In genomic region chr3:126927405-126927750, GRCh38 we compare ENCODE assay signal across 15 cellular contexts. TPM values are rescaled to one million over a fixed set of nuclear protein-coding genes. Genes with fewer than 3 reads are reported as not detected.
DNase-seq lines count a peak whose midpoint lies in the region; ATAC-seq and TF ChIP-seq lines count a peak whose summit lies in the region.
"Had no signal": no experiment of that assay in that cellular context is flagged by ENCODE, and none has a peak within 500 bp of the region (broad histone marks: within the 10 kb centered on the region; RNA-seq: fewer than 3 reads in every experiment).

No MANE protein-coding gene starts in this region.

- POLR2A ChIA-PET in IMR-90 (lab: Charles Lee; ENCODE audit: unreplicated experiment): no interaction called here

- peak overlapping the region; percentile 84 for H2AFZ ChIP-seq in IMR-90 (replicated peaks; ENCODE audit: low read length, poor library complexity)

- H2AK9ac ChIP-seq in IMR-90 (replicated peaks; ENCODE audit: low read depth, low read length, poor library complexity): peak overlapping the region; percentile 72

- 0 out of 2 replicates have a peak overlapping the region, but pooled peaks have one; percentile 34 for H2BK20ac ChIP-seq in IMR-90 (ENCODE audit: low read depth, low read length)

- no peak overlapping the region; the same call in 1 of the 2 replicates for H3K18ac ChIP-seq in IMR-90 (ENCODE audit: low read depth, low read length)

- no TSS peak for BruUV-seq in IMR-90 (replicated peaks; lab: Mats Ljungman, UMichigan)

- no CpG with 5 or more reads among the region's 4 CpGs for WGBS in IMR-90 (ENCODE audit: extremely low coverage in 2 of 2, insufficient read length in 1 of 2), 2 experiments
- 60 to 78% methylated on average over 4 of the region's 4 CpGs for WGBS in heart right ventricle, 2 donors

- peak overlapping the region; percentile 70; the same call in 1 of the 2 replicates for H3K14ac ChIP-seq in IMR-90 (replicated peaks; ENCODE audit: low read depth, low read length)

- H3K27ac Mint-ChIP-seq in natural killer cell treated with Interleukin-12 subunit alpha and Interleukin-12 subunit beta and Interleukin-15 and Interleukin-18, amount 100 ng/mL, for 72 hours: no peak overlapping the region
- H3K27ac Mint-ChIP-seq: activated CD4-positive, alpha-beta T cell treated with anti-CD3 and anti-CD28 coated beads, Interleukin-2, amount 10 ng/mL, durations not matched to agents 24 days and 14 days; activated T-helper 1 cell treated with anti-CD3 and anti-CD28 coated beads, Interleukin-12 subunit alpha, Interleukin-12 subunit beta, Interleukin-2, Interleukin-4 antibody, amounts not matched to agents 30 ng/mL and 10 ng/mL and 1 ng/mL, durations not matched to agents 14 hours and 24 hours and 36 hours; CD8-positive, alpha-beta T cell; T-helper 17 cell had no signal

- H3K27me3 Mint-ChIP-seq in natural killer cell treated with Interleukin-12 subunit alpha and Interleukin-12 subunit beta and Interleukin-15 and Interleukin-18, amount 100 ng/mL, for 72 hours: peaks cover 20 to 48% of the 10 kb centered on the region in 2 donors
- H3K27me3 Mint-ChIP-seq: activated CD4-positive, alpha-beta T cell treated with anti-CD3 and anti-CD28 coated beads, Interleukin-2, amount 10 ng/mL, durations not matched to agents 24 days and 14 days; T-helper 17 cell had no signal

- no peaks in the 10 kb centered on the region for H3K9me3 Mint-ChIP-seq in natural killer cell treated with Interleukin-12 subunit alpha and Interleukin-12 subunit beta and Interleukin-15 and Interleukin-18, amount 100 ng/mL, for 72 hours
- H3K9me3 Mint-ChIP-seq: activated CD4-positive, alpha-beta T cell treated with anti-CD3 and anti-CD28 coated beads, Interleukin-2, amount 10 ng/mL, durations not matched to agents 24 days and 14 days; activated T-helper 1 cell treated with anti-CD3 and anti-CD28 coated beads, Interleukin-12 subunit alpha, Interleukin-12 subunit beta, Interleukin-2, Interleukin-4 antibody, amounts not matched to agents 30 ng/mL and 10 ng/mL and 1 ng/mL, durations not matched to agents 14 hours and 24 hours and 36 hours; CD8-positive, alpha-beta T cell had no signal

- no peak overlapping the region for H3K23ac ChIP-seq in IMR-90 (ENCODE audit: low read depth, low read length)

- H3K79me1 ChIP-seq in IMR-90 (ENCODE audit: low read depth in 1 of 2, low read length in 2 of 2): no peaks in the 10 kb centered on the region; a peak in 1 of 4 replicates

- ATAC-seq in IMR-90 (ENCODE audit: low read depth) (no peak), heart right ventricle (peak in 5 of 8 donors; percentile 2 to 50 (median 26))
- no peak for ATAC-seq in natural killer cell treated with Interleukin-12 subunit alpha and Interleukin-12 subunit beta and Interleukin-15 and Interleukin-18, amount 100 ng/mL, for 72 hours
- ATAC-seq: CD8-positive, alpha-beta T cell; T-helper 17 cell had no signal

- CTCF ChIA-PET in IMR-90 (lab: Yijun Ruan, JAX): interaction anchor here (0.8 to 1.3 kb wide), 5 partner anchors 9 to 176 kb away, joined by 3 to 6 read pairs (median 4); no protein-coding TSS in a partner anchor

- no peaks in the 10 kb centered on the region for H3K36me3 ChIP-seq in IMR-90 (ENCODE audit: control insufficient read depth, insufficient read depth, low read length)
- no peaks in the 10 kb centered on the region for H3K36me3 ChIP-seq in heart right ventricle
- H3K36me3 ChIP-seq in skeletal muscle tissue (ENCODE audit: control insufficient read depth in 3 of 3, insufficient read depth in 3 of 3, low read length in 3 of 3): no peaks in the 10 kb centered on the region

- TF ChIP-seq POLR2A in IMR-90 (IDR thresholded peaks at IDR 0.05; ENCODE audit: low read depth, low read length): no peak

- DNase-seq in IMR-90 (no peak), heart right ventricle (no peak), KBM-7 (no peak), CD1c-positive myeloid dendritic cell (ENCODE audit: extremely low spot score) (no peak), NOMO-1 (lab: John Stamatoyannopoulos, UW; ENCODE audit: unreplicated experiment in 2 of 2) (no peak)
- no peak for DNase-seq in natural killer cell treated with Interleukin-12 subunit alpha and Interleukin-12 subunit beta and Interleukin-15 and Interleukin-18, amount 100 ng/mL, for 72 hours (ENCODE audit: low spot score)
- DNase-seq: activated CD4-positive, alpha-beta T cell treated with anti-CD3 and anti-CD28 coated beads, Interleukin-2, amount 10 ng/mL, durations not matched to agents 24 days and 14 days; CD8-positive, alpha-beta T cell; glutamatergic neuron; stimulated activated naive CD4-positive, alpha-beta T cell treated with Interleukin-2 at 50 U/mL for 16 hours; T-helper 17 cell had no signal

- peak overlapping the region; percentile 80 for H4K91ac ChIP-seq in IMR-90 (ENCODE audit: insufficient read depth, low read depth, low read length)

- no peaks in the 10 kb centered on the region for H4K20me1 ChIP-seq in IMR-90 (ENCODE audit: insufficient read depth, low read length)

- peaks cover 21% of the 10 kb centered on the region for H3K9me1 ChIP-seq in IMR-90 (ENCODE audit: insufficient read depth, low read length)

- intact Hi-C loops in IMR-90 (cut with micrococcal nuclease): loop anchor here (5.0 kb wide), 1 partner anchor 85 kb away; no protein-coding TSS in a partner anchor
- intact Hi-C loops in heart right ventricle (cut with DNase I): no loop called here

- H2BK15ac ChIP-seq in IMR-90 (ENCODE audit: low read depth, low read length): no peak overlapping the region

- no peak overlapping the region for H3K4me3 Mint-ChIP-seq in natural killer cell treated with Interleukin-12 subunit alpha and Interleukin-12 subunit beta and Interleukin-15 and Interleukin-18, amount 100 ng/mL, for 72 hours
- H3K4me3 Mint-ChIP-seq: activated CD4-positive, alpha-beta T cell treated with anti-CD3 and anti-CD28 coated beads, Interleukin-2, amount 10 ng/mL, durations not matched to agents 24 days and 14 days; activated T-helper 1 cell treated with anti-CD3 and anti-CD28 coated beads, Interleukin-12 subunit alpha, Interleukin-12 subunit beta, Interleukin-2, Interleukin-4 antibody, amounts not matched to agents 30 ng/mL and 10 ng/mL and 1 ng/mL, durations not matched to agents 14 hours and 24 hours and 36 hours; CD8-positive, alpha-beta T cell; T-helper 17 cell had no signal

- H3K4me3 ChIP-seq in IMR-90 (ENCODE audit: insufficient read depth, low read depth, low read length) (no peak overlapping the region), heart right ventricle (no peak overlapping the region), skeletal muscle tissue (ENCODE audit: low read length in 3 of 3) (no peak overlapping the region)

- H3K27me3 ChIP-seq in IMR-90 (ENCODE audit: control insufficient read depth, insufficient read depth, low read length): no peaks in the 10 kb centered on the region
- peaks cover 0 to 53% (median 23%) of the 10 kb centered on the region in 7 donors for H3K27me3 ChIP-seq in heart right ventricle
- no peaks in the 10 kb centered on the region for H3K27me3 ChIP-seq in skeletal muscle tissue (ENCODE audit: control insufficient read depth in 3 of 3, insufficient read depth in 3 of 3, low read length in 3 of 3)

- peaks cover 31% of the 10 kb centered on the region for H3K4me1 ChIP-seq in IMR-90 (ENCODE audit: control insufficient read depth, insufficient read depth, low read length)
- H3K4me1 ChIP-seq in heart right ventricle: peaks cover 8 to 48% (median 36%) of the 10 kb centered on the region in 9 donors
- peaks cover 14 to 30% (median 14%) of the 10 kb centered on the region in 3 donors for H3K4me1 ChIP-seq in skeletal muscle tissue (ENCODE audit: control insufficient read depth in 3 of 3, insufficient read depth in 3 of 3, low read length in 3 of 3)

- peak overlapping the region; percentile 85; the same call in 1 of the 2 replicates for H2BK120ac ChIP-seq in IMR-90 (ENCODE audit: low read depth, low read length)

- H3K9me3 ChIP-seq in IMR-90 (ENCODE audit: control insufficient read depth, insufficient read depth, low read length) (no peaks in the 10 kb centered on the region), heart right ventricle (no peaks in the 10 kb centered on the region), skeletal muscle tissue (ENCODE audit: control insufficient read depth in 3 of 3, low read length in 3 of 3) (no peaks in the 10 kb centered on the region)

- peaks cover 6% of the 10 kb centered on the region for H3K36me3 Mint-ChIP-seq in natural killer cell treated with Interleukin-12 subunit alpha and Interleukin-12 subunit beta and Interleukin-15 and Interleukin-18, amount 100 ng/mL, for 72 hours

- H3K27ac ChIP-seq in IMR-90 (ENCODE audit: insufficient read depth, low read length): no peak overlapping the region; the same call in 1 of the 2 replicates
- peak overlapping the region; percentile 44 for H3K27ac ChIP-seq in angular gyrus (ENCODE audit: low read depth, low read length)
- H3K27ac ChIP-seq in heart right ventricle: peak overlapping the region in 8 of 10 donors; percentile 15 to 79 (median 54)
- H3K27ac ChIP-seq in skeletal muscle tissue (ENCODE audit: low read depth, low read length): peak overlapping the region; percentile 60
- H3K27ac ChIP-seq: KMS-11 had no signal

- no peak overlapping the region for H3K56ac ChIP-seq in IMR-90 (ENCODE audit: extremely low read depth, insufficient read depth, low read length)

- peak overlapping the region; percentile 74 for H3K4ac ChIP-seq in IMR-90 (ENCODE audit: low read depth, low read length)

- no peak overlapping the region for H3K4me2 ChIP-seq in IMR-90 (ENCODE audit: low read depth, low read length)
- H3K4me2 ChIP-seq: KMS-11 had no signal

- H3K4me1 Mint-ChIP-seq in natural killer cell treated with Interleukin-12 subunit alpha and Interleukin-12 subunit beta and Interleukin-15 and Interleukin-18, amount 100 ng/mL, for 72 hours (ENCODE audit: low read depth in 2 of 2): peaks cover 22 to 27% of the 10 kb centered on the region in 2 donors

- H4K5ac ChIP-seq in IMR-90 (ENCODE audit: low read depth, low read length): peak overlapping the region; percentile 22; the same call in 1 of the 2 replicates

- H3K9ac ChIP-seq in IMR-90 (ENCODE audit: low read depth, low read length) (no peak overlapping the region), skeletal muscle tissue (ENCODE audit: low read depth in 1 of 3, low read length in 3 of 3) (peak overlapping the region in 1 of 3 donors; percentile 27)
- H3K9ac ChIP-seq: KMS-11 had no signal

- H4K8ac ChIP-seq in IMR-90 (ENCODE audit: low read depth in 2 of 2, low read length in 2 of 2): peak overlapping the region in 1 of 2 experiments; percentile 73; a peak in 1 of 4 replicates

- TF ChIP-seq RAD21 in IMR-90 (IDR thresholded peaks at IDR 0.05; ENCODE audit: low read length): no peak

- TF ChIP-seq CTCF in IMR-90 (conservative IDR thresholded peaks at IDR 0.05; ENCODE audit: low read depth, low read length) (no peak), heart right ventricle (IDR thresholded peaks at IDR 0.05) (no peak)

- dilution Hi-C loops in IMR-90 (cut with HindIII; ENCODE audit: low sequenced_read_pairs, unreplicated experiment): no loop called here

- in situ Hi-C loops in IMR-90 (cut with MboI; ENCODE audit: low sequenced_read_pairs): no loop called here
- in situ Hi-C loops in KBM-7 (cut with MboI; ENCODE audit: low pct_unique_long_range_greater_than_20kb, low sequenced_read_pairs): no loop called here

- H2BK5ac ChIP-seq in IMR-90 (ENCODE audit: low read depth, low read length, poor library complexity, severe bottlenecking): peak overlapping the region; percentile 68

- H2AK5ac ChIP-seq in IMR-90 (ENCODE audit: low read depth, low read length): 0 out of 2 replicates have a peak overlapping the region, but pooled peaks have one; percentile 55

RNA-seq across cellular contexts. Expression of gene PLXNA1, which starts 55.5 kb away (rescaled TPM):
- 13.6 and 14.4 TPM in 2 replicates for total RNA-seq in IMR-90 (2012; rRNA removed)
- 49.4 and 61.7 TPM in 2 replicates for polyA plus RNA-seq in IMR-90 (2012; rRNA removed)
- 25.5 and 52.4 TPM in 2 replicates for polyA plus RNA-seq in IMR-90 (2012; cell fraction: cytosol; rRNA removed)
- polyA plus RNA-seq in IMR-90 (2012; cell fraction: nucleus; rRNA removed; ENCODE audit: low replicate concordance): 88.7 and 218 TPM in 2 replicates
- 10 to 100 TPM; 19.0 to 29.7 (median 25.1) TPM for total RNA-seq in heart right ventricle
- 10 to 100 TPM; 14.3 to 14.8 TPM for polyA plus RNA-seq in heart right ventricle
- 17.7 TPM for total RNA-seq in skeletal muscle tissue
- 1 to 10 TPM; 3.4 to 7.9 TPM for total RNA-seq in natural killer cell treated with Interleukin-12 subunit alpha and Interleukin-12 subunit beta and Interleukin-15 and Interleukin-18, amount 100 ng/mL, for 72 hours

Comparison
In these comparisons a context has a peak if more than half of its experiments do, and no peak if none do; other contexts are left out.
1. ATAC-seq: peak in heart right ventricle (5 of 8); none in IMR-90 (single experiment) and natural killer cell treated with Interleukin-12 subunit alpha and Interleukin-12 subunit beta and Interleukin-15 and Interleukin-18, amount 100 ng/mL, for 72 hours (0 of 2).